Comparison of ENCODE assay signal across 27 cellular contexts in genomic region chr20:50412069-50412468, GRCh38.
DNase-seq lines count a peak whose midpoint lies in the region; ATAC-seq, FAIRE-seq and TF ChIP-seq lines count a peak whose summit lies in the region.
"Had no signal": no experiment of that assay in that cellular context is flagged by ENCODE, and none has a peak within 500 bp of the region (broad histone marks: within the 10 kb centered on the region; RNA-seq: fewer than 3 reads in every experiment).

No MANE protein-coding gene starts in this region.

- H3K79me2 ChIP-seq in GM23338 (replicated peaks; ENCODE audit: insufficient read depth), result no peaks in the 10 kb centered on the region

- H3K36me3 ChIP-seq in GM23338 (ENCODE audit: insufficient read depth), result no peaks in the 10 kb centered on the region
- H3K36me3 ChIP-seq in kidney (ENCODE audit: control insufficient read depth in 1 of 2, insufficient read depth in 2 of 2, low read length in 2 of 2), result no peaks in the 10 kb centered on the region
- no peaks in the 10 kb centered on the region for H3K36me3 ChIP-seq in tibial artery
- H3K36me3 ChIP-seq: thoracic aorta had no signal

- no peaks in the 10 kb centered on the region for H3K9me2 ChIP-seq in GM23338 (ENCODE audit: insufficient read depth)

- H3K4me1 Mint-ChIP-seq in GM23338, result peaks cover 22% of the 10 kb centered on the region

- DNase-seq in GM23338 (ENCODE audit: low spot score), result no peak
- DNase-seq in RPMI7951 (ENCODE audit: low read depth), result peak; percentile 53
- DNase-seq in kidney, result peak; percentile 39
- no peak for DNase-seq in tibial artery
- no peak for DNase-seq in NCI-H82 (lab: John Stamatoyannopoulos, UW)
- DNase-seq: activated CD4-positive, alpha-beta T cell treated with anti-CD3 and anti-CD28 coated beads, Interleukin-2, amount 50 U/mL, for 4 hours; activated naive CD4-positive, alpha-beta T cell treated with anti-CD3 and anti-CD28 coated beads for 36 hours; C1 segment of cervical spinal cord; COR-L47; cortex of kidney; DMS79; foreskin fibroblast; GF-D8; HFFc6; left cardiac atrium; NCI-H1105; NCI-H1930; NCI-H524 treated with DMSO at 0.1 percent for 48 hours; stimulated activated CD4-positive, alpha-beta T cell treated with anti-CD3 and anti-CD28 coated beads, Interleukin-15, amount 100 ng/mL, for 24 hours; stimulated activated naive CD4-positive, alpha-beta T cell treated with Interleukin-2 at 50 U/mL for 16 hours had no signal

- peak; percentile 21; the same call in 2 of the 3 replicates for ATAC-seq in GM23338
- ATAC-seq in GM21360 (IDR thresholded peaks at IDR 0.05; ENCODE audit: unreplicated experiment), result no peak
- ATAC-seq in HG03342 (IDR thresholded peaks at IDR 0.05; ENCODE audit: unreplicated experiment), result no peak
- ATAC-seq: esophagus mucosa, left cardiac atrium, Panc1 had no signal

- H3K9me3 ChIP-seq in kidney (ENCODE audit: control insufficient read depth in 1 of 2, low read length in 2 of 2) (peaks cover 0 to 5% of the 10 kb centered on the region in 2 donors), tibial artery (no peaks in the 10 kb centered on the region)
- H3K9me3 ChIP-seq: thoracic aorta had no signal

- H3K27ac ChIP-seq in GM23338 (ENCODE audit: low read depth), result no peak overlapping the region
- H3K27ac ChIP-seq in kidney (ENCODE audit: low read depth in 2 of 2, low read length in 2 of 2), result no peak overlapping the region
- peak overlapping the region; percentile 97 to 98 for H3K27ac ChIP-seq in tibial artery
- H3K27ac ChIP-seq: thoracic aorta had no signal

- TF ChIP-seq CTCF in GM23338 (conservative IDR thresholded peaks at IDR 0.05; ENCODE audit: low read depth in 2 of 2) (no peak), kidney (IDR thresholded peaks at IDR 0.05; ENCODE audit: borderline replicate concordance, extremely low read depth, insufficient read depth) (no peak), tibial artery (IDR thresholded peaks at IDR 0.05) (no peak)

- H4K20me1 ChIP-seq in GM23338 (replicated peaks; ENCODE audit: insufficient read depth), result no peaks in the 10 kb centered on the region

- H3K4me3 ChIP-seq in GM23338, result no peak overlapping the region
- H3K4me3 ChIP-seq in kidney (ENCODE audit: low read length in 2 of 2), result no peak overlapping the region
- H3K4me3 ChIP-seq in tibial artery, result no peak overlapping the region
- H3K4me3 ChIP-seq: thoracic aorta had no signal

- H3K4me2 ChIP-seq in GM23338, result no peak overlapping the region

- no peak overlapping the region for H2AFZ ChIP-seq in GM23338

- H3K27me3 Mint-ChIP-seq in GM23338 (ENCODE audit: insufficient read depth, low read depth, poor library complexity), result peaks cover 12% of the 10 kb centered on the region

- no peaks in the 10 kb centered on the region for H3F3A ChIP-seq in GM23338 (replicated peaks; ENCODE audit: low read depth)

- no peak for FAIRE-seq in kidney (lab: Jason Lieb, UNC)
- FAIRE-seq: bronchial epithelial cell had no signal

- peaks cover 22% of the 10 kb centered on the region for H3K9me3 Mint-ChIP-seq in GM23338
- H3K9me3 Mint-ChIP-seq: activated naive CD4-positive, alpha-beta T cell treated with anti-CD3 and anti-CD28 coated beads for 36 hours; activated T-helper 1 cell treated with anti-CD3 and anti-CD28 coated beads, Interleukin-12 subunit alpha, Interleukin-12 subunit beta, Interleukin-2, Interleukin-4 antibody, amounts not matched to agents 30 ng/mL and 10 ng/mL and 1 ng/mL, durations not matched to agents 14 hours and 24 hours and 36 hours had no signal

- H3K27ac Mint-ChIP-seq in GM23338, result no peak overlapping the region
- H3K27ac Mint-ChIP-seq: activated naive CD4-positive, alpha-beta T cell treated with anti-CD3 and anti-CD28 coated beads for 36 hours; activated T-helper 1 cell treated with anti-CD3 and anti-CD28 coated beads, Interleukin-12 subunit alpha, Interleukin-12 subunit beta, Interleukin-2, Interleukin-4 antibody, amounts not matched to agents 30 ng/mL and 10 ng/mL and 1 ng/mL, durations not matched to agents 14 hours and 24 hours and 36 hours; HFFc6 had no signal

- H3K4me3 Mint-ChIP-seq in GM23338, result no peak overlapping the region
- H3K4me3 Mint-ChIP-seq: activated naive CD4-positive, alpha-beta T cell treated with anti-CD3 and anti-CD28 coated beads for 36 hours; activated T-helper 1 cell treated with anti-CD3 and anti-CD28 coated beads, Interleukin-12 subunit alpha, Interleukin-12 subunit beta, Interleukin-2, Interleukin-4 antibody, amounts not matched to agents 30 ng/mL and 10 ng/mL and 1 ng/mL, durations not matched to agents 14 hours and 24 hours and 36 hours; HFFc6 had no signal

- H3K4me1 ChIP-seq in GM23338 (ENCODE audit: insufficient read depth) (peaks cover 11% of the 10 kb centered on the region), kidney (ENCODE audit: control insufficient read depth in 1 of 2, insufficient read depth in 1 of 2, low read depth in 1 of 2, low read length in 2 of 2) (peaks cover 14 to 17% of the 10 kb centered on the region in 2 donors), tibial artery (peaks cover 22 to 59% (median 27%) of the 10 kb centered on the region in 4 donors)

- no peak overlapping the region for H3K9ac ChIP-seq in kidney (ENCODE audit: low read length in 2 of 2)

- H3K36me3 Mint-ChIP-seq in GM23338 (ENCODE audit: low read depth), result peaks cover 10% of the 10 kb centered on the region; the same call in 2 of the 3 replicates

- H3K27me3 ChIP-seq in GM23338 (ENCODE audit: insufficient read depth) (no peaks in the 10 kb centered on the region), tibial artery (no peaks in the 10 kb centered on the region)

- intact Hi-C loops in kidney (cut with DNase I) (no loop called here), tibial artery (cut with DNase I; ENCODE audit: low total_unique reads) (no loop called here)

TF ChIP-seq in GM23338, 12 proteins besides CTCF, POLR2A, EP300 and RAD21 (continues in another document):
- no peak for TF ChIP-seq EZH2 (IDR thresholded peaks at IDR 0.05; ENCODE audit: low read depth, unreplicated experiment)
- TF ChIP-seq, protein P1, sequence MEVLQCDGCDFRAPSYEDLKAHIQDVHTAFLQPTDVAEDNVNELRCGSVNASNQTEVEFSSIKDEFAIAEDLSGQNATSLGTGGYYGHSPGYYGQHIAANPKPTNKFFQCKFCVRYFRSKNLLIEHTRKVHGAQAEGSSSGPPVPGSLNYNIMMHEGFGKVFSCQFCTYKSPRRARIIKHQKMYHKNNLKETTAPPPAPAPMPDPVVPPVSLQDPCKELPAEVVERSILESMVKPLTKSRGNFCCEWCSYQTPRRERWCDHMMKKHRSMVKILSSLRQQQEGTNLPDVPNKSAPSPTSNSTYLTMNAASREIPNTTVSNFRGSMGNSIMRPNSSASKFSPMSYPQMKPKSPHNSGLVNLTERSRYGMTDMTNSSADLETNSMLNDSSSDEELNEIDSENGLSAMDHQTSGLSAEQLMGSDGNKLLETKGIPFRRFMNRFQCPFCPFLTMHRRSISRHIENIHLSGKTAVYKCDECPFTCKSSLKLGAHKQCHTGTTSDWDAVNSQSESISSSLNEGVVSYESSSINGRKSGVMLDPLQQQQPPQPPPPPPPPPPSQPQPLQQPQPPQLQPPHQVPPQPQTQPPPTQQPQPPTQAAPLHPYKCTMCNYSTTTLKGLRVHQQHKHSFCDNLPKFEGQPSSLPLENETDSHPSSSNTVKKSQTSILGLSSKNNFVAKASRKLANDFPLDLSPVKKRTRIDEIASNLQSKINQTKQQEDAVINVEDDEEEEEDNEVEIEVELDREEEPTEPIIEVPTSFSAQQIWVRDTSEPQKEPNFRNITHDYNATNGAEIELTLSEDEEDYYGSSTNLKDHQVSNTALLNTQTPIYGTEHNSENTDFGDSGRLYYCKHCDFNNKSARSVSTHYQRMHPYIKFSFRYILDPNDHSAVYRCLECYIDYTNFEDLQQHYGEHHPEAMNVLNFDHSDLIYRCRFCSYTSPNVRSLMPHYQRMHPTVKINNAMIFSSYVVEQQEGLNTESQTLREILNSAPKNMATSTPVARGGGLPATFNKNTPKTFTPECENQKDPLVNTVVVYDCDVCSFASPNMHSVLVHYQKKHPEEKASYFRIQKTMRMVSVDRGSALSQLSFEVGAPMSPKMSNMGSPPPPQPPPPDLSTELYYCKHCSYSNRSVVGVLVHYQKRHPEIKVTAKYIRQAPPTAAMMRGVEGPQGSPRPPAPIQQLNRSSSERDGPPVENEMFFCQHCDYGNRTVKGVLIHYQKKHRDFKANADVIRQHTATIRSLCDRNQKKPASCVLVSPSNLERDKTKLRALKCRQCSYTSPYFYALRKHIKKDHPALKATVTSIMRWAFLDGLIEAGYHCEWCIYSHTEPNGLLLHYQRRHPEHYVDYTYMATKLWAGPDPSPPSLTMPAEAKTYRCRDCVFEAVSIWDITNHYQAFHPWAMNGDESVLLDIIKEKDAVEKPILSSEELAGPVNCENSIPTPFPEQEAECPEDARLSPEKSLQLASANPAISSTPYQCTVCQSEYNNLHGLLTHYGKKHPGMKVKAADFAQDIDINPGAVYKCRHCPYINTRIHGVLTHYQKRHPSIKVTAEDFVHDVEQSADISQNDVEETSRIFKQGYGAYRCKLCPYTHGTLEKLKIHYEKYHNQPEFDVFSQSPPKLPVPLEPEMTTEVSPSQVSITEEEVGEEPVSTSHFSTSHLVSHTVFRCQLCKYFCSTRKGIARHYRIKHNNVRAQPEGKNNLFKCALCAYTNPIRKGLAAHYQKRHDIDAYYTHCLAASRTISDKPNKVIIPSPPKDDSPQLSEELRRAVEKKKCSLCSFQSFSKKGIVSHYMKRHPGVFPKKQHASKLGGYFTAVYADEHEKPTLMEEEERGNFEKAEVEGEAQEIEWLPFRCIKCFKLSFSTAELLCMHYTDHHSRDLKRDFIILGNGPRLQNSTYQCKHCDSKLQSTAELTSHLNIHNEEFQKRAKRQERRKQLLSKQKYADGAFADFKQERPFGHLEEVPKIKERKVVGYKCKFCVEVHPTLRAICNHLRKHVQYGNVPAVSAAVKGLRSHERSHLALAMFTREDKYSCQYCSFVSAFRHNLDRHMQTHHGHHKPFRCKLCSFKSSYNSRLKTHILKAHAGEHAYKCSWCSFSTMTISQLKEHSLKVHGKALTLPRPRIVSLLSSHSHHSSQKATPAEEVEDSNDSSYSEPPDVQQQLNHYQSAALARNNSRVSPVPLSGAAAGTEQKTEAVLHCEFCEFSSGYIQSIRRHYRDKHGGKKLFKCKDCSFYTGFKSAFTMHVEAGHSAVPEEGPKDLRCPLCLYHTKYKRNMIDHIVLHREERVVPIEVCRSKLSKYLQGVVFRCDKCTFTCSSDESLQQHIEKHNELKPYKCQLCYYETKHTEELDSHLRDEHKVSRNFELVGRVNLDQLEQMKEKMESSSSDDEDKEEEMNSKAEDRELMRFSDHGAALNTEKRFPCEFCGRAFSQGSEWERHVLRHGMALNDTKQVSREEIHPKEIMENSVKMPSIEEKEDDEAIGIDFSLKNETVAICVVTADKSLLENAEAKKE (CRISPR knock-in tag; IDR thresholded peaks at IDR 0.05), result no peak
- TF ChIP-seq ZNF114 (CRISPR knock-in tag; IDR thresholded peaks at IDR 0.05), result no peak
- no peak for TF ChIP-seq JUNB (IDR thresholded peaks at IDR 0.05; ENCODE audit: unreplicated experiment)

Comparison
In these comparisons a context has a peak if more than half of its experiments do, and no peak if none do; other contexts are left out.
1. DNase-seq: peak in RPMI7951 (single experiment) and kidney (single experiment); none in GM23338 (single experiment), tibial artery (0 of 2) and NCI-H82 (single experiment).
2. H3K27ac ChIP-seq: peak in tibial artery (2 of 2); none in GM23338 (single experiment) and kidney (0 of 2).